24 cellular contexts compared by ENCODE assay signal in the genomic region with DNA sequence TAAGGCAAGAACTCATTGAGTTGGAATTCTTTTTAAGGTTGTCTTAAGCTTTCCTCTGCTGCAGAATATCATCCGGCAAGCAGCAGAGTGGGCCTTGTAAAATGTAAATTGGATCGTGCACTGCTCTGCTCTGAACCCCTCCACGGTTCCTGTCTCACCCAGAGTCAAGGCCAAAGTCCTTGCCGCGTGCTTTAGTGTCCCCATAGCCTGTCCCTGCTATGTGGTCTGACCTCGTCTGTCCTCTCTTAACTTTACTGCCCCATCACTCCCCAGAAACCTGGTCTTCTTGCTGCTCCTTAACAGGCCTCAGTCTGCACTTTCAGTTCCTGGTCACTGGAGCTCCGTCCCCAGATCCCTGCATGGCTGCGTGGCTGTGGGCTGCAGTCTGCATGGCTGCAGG.
"Had no signal": no experiment of that assay in that cellular context is flagged by ENCODE, and none has a peak within 500 bp of the region (broad histone marks: within the 10 kb centered on the region; RNA-seq: fewer than 3 reads in every experiment).

No MANE protein-coding gene starts in this region.

- H3K27me3 Mint-ChIP-seq: activated naive CD4-positive, alpha-beta T cell treated with anti-CD3 and anti-CD28 coated beads, Interleukin-2, amount 50 U/mL, for 24 hours; activated T-cell treated with anti-CD3 and anti-CD28 coated beads, Interleukin-2, amount 50 U/mL, for 24 hours had no signal

- H3K9me3 Mint-ChIP-seq: activated CD4-positive, alpha-beta T cell treated with anti-CD3 and anti-CD28 coated beads, Interleukin-2, amount 10 ng/mL, durations not matched to agents 24 days and 14 days; activated naive CD4-positive, alpha-beta T cell treated with anti-CD3 and anti-CD28 coated beads, Interleukin-2, amount 50 U/mL, for 24 hours; activated T-cell treated with anti-CD3 and anti-CD28 coated beads, Interleukin-2, amount 50 U/mL, for 24 hours had no signal

- H3K4me3 ChIP-seq: breast epithelium, MG63 had no signal

- H3K27ac Mint-ChIP-seq: activated B cell treated with CpG ODN at 0.5 μM for 24 hours; activated CD4-positive, alpha-beta T cell treated with anti-CD3 and anti-CD28 coated beads, Interleukin-2, amount 10 ng/mL, durations not matched to agents 24 days and 14 days; activated CD8-positive, alpha-beta memory T cell treated with anti-CD3 and anti-CD28 coated beads, Interleukin-2, amount 10 ng/mL, durations not matched to agents 7 days and 5 days; activated naive CD4-positive, alpha-beta T cell treated with anti-CD3 and anti-CD28 coated beads, Interleukin-2, amount 50 U/mL, for 24 hours; activated T-cell treated with anti-CD3 and anti-CD28 coated beads, Interleukin-2, amount 50 U/mL, for 24 hours; activated T-helper 1 cell treated with anti-CD3 and anti-CD28 coated beads, Interleukin-12 subunit alpha, Interleukin-12 subunit beta, Interleukin-2, Interleukin-4 antibody, amounts not matched to agents 30 ng/mL and 10 ng/mL and 1 ng/mL, durations not matched to agents 14 hours and 24 hours and 36 hours; T-helper 17 cell had no signal

- H3K27me3 ChIP-seq: breast epithelium, MG63 had no signal

- ATAC-seq: activated CD8-positive, alpha-beta memory T cell treated with anti-CD3 and anti-CD28 coated beads, Interleukin-2, amount 10 ng/mL, durations not matched to agents 7 days and 5 days; T-helper 17 cell had no signal

- H3K9me3 ChIP-seq: MG63 had no signal

- H3K36me3 ChIP-seq: breast epithelium, MG63 had no signal

- H3K4me1 Mint-ChIP-seq: activated B cell treated with CpG ODN at 0.5 μM for 24 hours; activated CD4-positive, alpha-beta T cell treated with anti-CD3 and anti-CD28 coated beads, Interleukin-2, amount 10 ng/mL, durations not matched to agents 24 days and 14 days; activated CD8-positive, alpha-beta memory T cell treated with anti-CD3 and anti-CD28 coated beads, Interleukin-2, amount 10 ng/mL, durations not matched to agents 7 days and 5 days; activated naive CD4-positive, alpha-beta T cell treated with anti-CD3 and anti-CD28 coated beads, Interleukin-2, amount 50 U/mL, for 24 hours; T-helper 17 cell had no signal

- H3K4me3 Mint-ChIP-seq: activated B cell treated with CpG ODN at 0.5 μM for 24 hours; activated CD4-positive, alpha-beta T cell treated with anti-CD3 and anti-CD28 coated beads, Interleukin-2, amount 10 ng/mL, durations not matched to agents 24 days and 14 days; activated CD8-positive, alpha-beta memory T cell treated with anti-CD3 and anti-CD28 coated beads, Interleukin-2, amount 10 ng/mL, durations not matched to agents 7 days and 5 days; activated naive CD4-positive, alpha-beta T cell treated with anti-CD3 and anti-CD28 coated beads, Interleukin-2, amount 50 U/mL, for 24 hours; activated T-cell treated with anti-CD3 and anti-CD28 coated beads, Interleukin-2, amount 50 U/mL, for 24 hours; activated T-helper 1 cell treated with anti-CD3 and anti-CD28 coated beads, Interleukin-12 subunit alpha, Interleukin-12 subunit beta, Interleukin-2, Interleukin-4 antibody, amounts not matched to agents 30 ng/mL and 10 ng/mL and 1 ng/mL, durations not matched to agents 14 hours and 24 hours and 36 hours; T-helper 17 cell had no signal

- H3K36me3 Mint-ChIP-seq: activated CD8-positive, alpha-beta memory T cell treated with anti-CD3 and anti-CD28 coated beads, Interleukin-2, amount 10 ng/mL, durations not matched to agents 7 days and 5 days; activated naive CD4-positive, alpha-beta T cell treated with anti-CD3 and anti-CD28 coated beads, Interleukin-2, amount 50 U/mL, for 24 hours had no signal

- H3K9ac ChIP-seq: KMS-11 had no signal

- H3K4me1 ChIP-seq: breast epithelium had no signal

- H3K4me2 ChIP-seq: KMS-11 had no signal

- H3K27ac ChIP-seq: breast epithelium, KMS-11 had no signal

- FAIRE-seq: RCC 7860, TTC549 had no signal

- DNase-seq: activated B cell treated with CpG ODN at 0.5 μM for 24 hours; activated CD4-positive, alpha-beta T cell treated with anti-CD3 and anti-CD28 coated beads for 1 hour; activated CD4-positive, alpha-beta T cell treated with anti-CD3 and anti-CD28 coated beads, Interleukin-2, amount 10 ng/mL, durations not matched to agents 24 days and 14 days; activated CD4-positive, alpha-beta T cell treated with anti-CD3 and anti-CD28 coated beads, Interleukin-2, amount 50 U/mL, for 48 hours; activated CD8-positive, alpha-beta memory T cell treated with anti-CD3 and anti-CD28 coated beads, Interleukin-2, amount 10 ng/mL, durations not matched to agents 7 days and 5 days; activated effector memory CD4-positive, alpha-beta T cell treated with Interleukin-2 at 50 U/mL for 16 hours; activated naive CD4-positive, alpha-beta T cell; activated T-cell treated with anti-CD3 and anti-CD28 coated beads, Interleukin-2, amount 50 U/mL, for 24 hours; MG63; NCI-H1105; NCI-H1436; NCI-H1694 treated with DMSO at 0.1 percent for 48 hours; NCI-H2029 treated with DMSO at 0.1 percent for 48 hours; NCI-H510A treated with DMSO at 0.1 percent for 48 hours; NCI-H69; SIG-M5; T-helper 17 cell; T-helper 9 cell had no signal
